In genomic region chr13:111184685-111185401, GRCh38 we compare ENCODE assay signal across 8 cellular contexts.
DNase-seq lines count a peak whose midpoint lies in the region; ATAC-seq and TF ChIP-seq lines count a peak whose summit lies in the region.

No MANE protein-coding gene starts in this region.

- H3K4me3 ChIP-seq in BLaER1 (peak overlapping the region; percentile 71), thoracic aorta (peak overlapping the region; percentile 63)

- peaks cover 12% of the 10 kb centered on the region; the same call in 1 of the 2 replicates for H3K36me3 ChIP-seq in BLaER1
- H3K36me3 ChIP-seq in thoracic aorta: no peaks in the 10 kb centered on the region

- H3K27ac Mint-ChIP-seq in WTC11: peak overlapping the region; percentile 77; the same call in 1 of the 2 replicates

- CTCF ChIA-PET in WTC11 (lab: Charles Lee): interaction anchor here (0.6 kb wide), 2 partner anchors 9 to 255 kb away, joined by 3 read pairs; no protein-coding TSS in a partner anchor

- peaks cover 93% of the 10 kb centered on the region for H3K4me1 ChIP-seq in BLaER1
- H3K4me1 ChIP-seq in thoracic aorta (ENCODE audit: control insufficient read depth in 1 of 2, low read depth in 2 of 2): peaks cover 48 to 87% of the 10 kb centered on the region in 2 donors

- peaks cover 9% of the 10 kb centered on the region for H3K9me3 Mint-ChIP-seq in WTC11

- H3K27me3 ChIP-seq in BLaER1 (no peaks in the 10 kb centered on the region), thoracic aorta (replicated peaks; ENCODE audit: insufficient read depth) (no peaks in the 10 kb centered on the region)

- H3K9me3 ChIP-seq in BLaER1 (peaks cover 2% of the 10 kb centered on the region), thoracic aorta (no peaks in the 10 kb centered on the region)

- no peak for TF ChIP-seq CTCF in WTC11 (IDR thresholded peaks at IDR 0.05)
- no peak for TF ChIP-seq CTCF in thoracic aorta (IDR thresholded peaks at IDR 0.05)

- H3K9ac ChIP-seq in BLaER1: peak overlapping the region; percentile 86

- H3K36me3 Mint-ChIP-seq in WTC11: peaks cover 15% of the 10 kb centered on the region

- no peaks in the 10 kb centered on the region for H3K27me3 Mint-ChIP-seq in WTC11 (ENCODE audit: low read depth)

- DNase-seq in WTC11 (ENCODE audit: low spot score) (no peak), left cardiac atrium (no peak), thoracic aorta (ENCODE audit: low spot score) (no peak), SIG-M5 treated with dmso at 0.1 percent for 504 hours (lab: John Stamatoyannopoulos, UW; ENCODE audit: unreplicated experiment) (no peak), iPS-NIHi11 (ENCODE audit: low spot score) (no peak)

- peaks cover 29% of the 10 kb centered on the region for H4K20me1 ChIP-seq in BLaER1

- H3K4me2 ChIP-seq in BLaER1: peak overlapping the region; percentile 99

- H3K27ac ChIP-seq in BLaER1 (peak overlapping the region; percentile 97), thoracic aorta (peak overlapping the region; percentile 78 to 88)

- ATAC-seq in GM18909 (IDR thresholded peaks at IDR 0.05; ENCODE audit: poor library complexity, unreplicated experiment) (peak; percentile 91), HG03066 (IDR thresholded peaks at IDR 0.05; ENCODE audit: low read depth, unreplicated experiment) (peak; percentile 83), WTC11 (no peak), left cardiac atrium (peak; percentile 63 to 70), thoracic aorta (ENCODE audit: insufficient number of reproducible peaks, low FRiP score, low read depth) (peak; percentile 58)

- no peak overlapping the region for H3K4me3 Mint-ChIP-seq in WTC11

- POLR2A ChIA-PET in WTC11 (lab: Charles Lee): no interaction called here

- H3K4me1 Mint-ChIP-seq in WTC11: peaks cover 51% of the 10 kb centered on the region

- intact Hi-C loops in left cardiac atrium (cut with DNase I): no loop called here

TF ChIP-seq in WTC11, 78 proteins besides CTCF, POLR2A, EP300 and RAD21:
- TF ChIP-seq ATF6 (CRISPR knock-in tag; IDR thresholded peaks at IDR 0.05) (no peak), KAT7 (CRISPR knock-in tag; IDR thresholded peaks at IDR 0.05; ENCODE audit: borderline replicate concordance) (no peak), ZNF512 (CRISPR knock-in tag; IDR thresholded peaks at IDR 0.05; ENCODE audit: borderline replicate concordance) (no peak), NR1H2 (CRISPR knock-in tag; IDR thresholded peaks at IDR 0.05) (no peak)
